In the genomic region with DNA sequence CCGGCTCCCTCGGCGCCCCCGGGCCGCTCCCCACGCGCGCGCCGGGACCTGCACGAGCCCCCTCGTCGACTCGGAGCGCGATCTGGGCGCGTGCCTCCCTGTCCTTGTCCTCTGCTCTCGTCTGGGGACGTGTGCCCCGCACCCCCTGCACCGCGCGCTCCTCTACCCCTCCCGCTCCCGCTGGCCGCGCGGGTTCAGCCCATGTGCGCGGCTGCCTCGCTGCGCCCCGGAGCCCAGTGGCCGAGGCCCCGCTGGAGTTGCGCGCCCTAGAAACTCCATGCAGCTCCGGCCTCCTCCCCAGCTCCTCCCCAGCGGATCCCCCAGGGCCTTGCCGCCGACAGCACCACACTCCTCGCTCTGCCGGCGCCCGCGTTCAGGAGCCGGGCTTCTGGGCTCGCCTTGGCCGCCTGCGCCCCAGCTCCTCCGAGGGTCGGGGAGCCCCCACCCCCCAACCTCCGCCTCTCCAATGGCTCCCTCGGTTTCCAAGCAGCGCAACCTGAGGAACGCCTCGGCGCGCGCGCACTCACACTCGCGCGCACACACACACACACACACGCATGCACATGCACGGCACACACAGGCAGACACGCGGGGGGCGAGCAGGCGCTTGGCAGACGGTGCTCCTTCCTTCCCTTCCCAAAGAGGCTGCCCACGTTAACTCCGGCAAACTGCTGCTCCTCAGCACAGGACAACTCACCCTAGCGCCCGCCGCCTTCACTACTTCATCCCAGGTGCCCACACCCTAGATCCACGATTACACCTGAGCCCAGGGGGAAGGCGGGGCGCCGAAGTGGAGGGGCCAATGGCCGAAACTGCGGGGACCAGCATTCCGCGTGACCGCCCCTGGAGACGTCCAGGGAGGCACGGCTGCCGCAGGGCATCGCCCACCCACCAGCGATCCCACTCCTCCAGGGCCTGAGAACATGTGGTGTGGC, we compare ENCODE assay signal across 11 cellular contexts.
A peak's percentile ranks its signal among the peaks of the same experiment; 100 is the strongest.
DNase-seq lines count a peak whose midpoint lies in the region; ATAC-seq and TF ChIP-seq lines count a peak whose summit lies in the region.
"Had no signal": no experiment of that assay in that cellular context is flagged by ENCODE, and none has a peak within 500 bp of the region (broad histone marks: within the 10 kb centered on the region; RNA-seq: fewer than 3 reads in every experiment).

No MANE protein-coding gene starts in this region.

- H3K36me3 ChIP-seq in right atrium auricular region: no peaks in the 10 kb centered on the region
- H3K36me3 ChIP-seq in body of pancreas (replicated peaks in 1 of 2; ENCODE audit: insufficient read depth in 1 of 2, low read depth in 2 of 2): no peaks in the 10 kb centered on the region
- H3K36me3 ChIP-seq in upper lobe of right lung: no peaks in the 10 kb centered on the region

- ATAC-seq in body of pancreas (peak; percentile 18), upper lobe of right lung (peak; percentile 7), HG03175 (IDR thresholded peaks at IDR 0.05; ENCODE audit: unreplicated experiment) (no peak)

- H3K27ac ChIP-seq in right atrium auricular region (no peak overlapping the region), body of pancreas (no peak overlapping the region), upper lobe of right lung (no peak overlapping the region)

- H3K4me3 ChIP-seq in right atrium auricular region: peak overlapping the region in 1 of 2 donors; percentile 27
- no peak overlapping the region for H3K4me3 ChIP-seq in body of pancreas
- no peak overlapping the region for H3K4me3 ChIP-seq in upper lobe of right lung

- DNase-seq in right atrium auricular region (ENCODE audit: low spot score) (peak; percentile 38), cardiac septum (ENCODE audit: low spot score) (no peak), body of pancreas (no peak), iPS-NIHi11 (ENCODE audit: low spot score) (peak; percentile 64), upper lobe of right lung (no peak), T-helper 1 cell (no peak)
- no peak for DNase-seq in activated T-cell treated with anti-CD3 and anti-CD28 coated beads, Interleukin-2, amount 50 U/mL, for 48 hours
- DNase-seq: activated CD8-positive, alpha-beta memory T cell treated with anti-CD3 and anti-CD28 coated beads for 24 hours; NCI-H1092; stimulated activated CD4-positive, alpha-beta T cell treated with anti-CD3 and anti-CD28 coated beads, Interleukin-12 subunit alpha, Interleukin-12 subunit beta, amount 100 ng/mL, for 4 hours had no signal

- TF ChIP-seq POLR2A in body of pancreas (IDR thresholded peaks at IDR 0.05): no peak

- 0 to 1% methylated on average over 3 to 54 of the region's 91 CpGs for WGBS in body of pancreas, 2 donors

- TF ChIP-seq CTCF in right atrium auricular region (IDR thresholded peaks at IDR 0.05): no peak
- no peak for TF ChIP-seq CTCF in body of pancreas (IDR thresholded peaks at IDR 0.05)
- no peak for TF ChIP-seq CTCF in upper lobe of right lung (IDR thresholded peaks at IDR 0.05)

- intact Hi-C loops in cardiac septum (cut with DNase I) (no loop called here), body of pancreas (cut with DNase I) (no loop called here), upper lobe of right lung (cut with DNase I) (no loop called here)

- no peaks in the 10 kb centered on the region for H3K4me1 ChIP-seq in right atrium auricular region
- H3K4me1 ChIP-seq in body of pancreas: peaks cover 19% of the 10 kb centered on the region
- no peaks in the 10 kb centered on the region for H3K4me1 ChIP-seq in upper lobe of right lung

- H3K9me3 ChIP-seq in right atrium auricular region (peaks cover 0 to 8% of the 10 kb centered on the region in 2 donors), body of pancreas (no peaks in the 10 kb centered on the region), upper lobe of right lung (no peaks in the 10 kb centered on the region)

- H3K27me3 ChIP-seq in right atrium auricular region: peaks cover 3 to 13% of the 10 kb centered on the region in 2 donors
- no peaks in the 10 kb centered on the region for H3K27me3 ChIP-seq in body of pancreas
- H3K27me3 ChIP-seq in upper lobe of right lung: peaks cover 43% of the 10 kb centered on the region

Comparison
In these comparisons a context has a peak if more than half of its experiments do, and no peak if none do; other contexts are left out.
1. DNase-seq: peak in right atrium auricular region (single experiment) and iPS-NIHi11 (single experiment); none in cardiac septum (single experiment), body of pancreas (0 of 4), upper lobe of right lung (single experiment), T-helper 1 cell (0 of 5) and activated T-cell treated with anti-CD3 and anti-CD28 coated beads, Interleukin-2, amount 50 U/mL, for 48 hours (0 of 2).